In genomic region chr4:1345905-1346780, GRCh38 we compare ENCODE assay signal across 8 cellular contexts. TPM values are rescaled to one million over a fixed set of nuclear protein-coding genes. Genes with fewer than 3 reads are reported as not detected.
A peak's percentile ranks its signal among the peaks of the same experiment; 100 is the strongest.
DNase-seq lines count a peak whose midpoint lies in the region; ATAC-seq, FAIRE-seq and TF ChIP-seq lines count a peak whose summit lies in the region.

No MANE protein-coding gene starts in this region.

- H3K4me1 Mint-ChIP-seq in brain, result peaks cover 53% of the 10 kb centered on the region

- no peaks in the 10 kb centered on the region for H4K20me1 ChIP-seq in smooth muscle cell (ENCODE audit: low read depth)

- DNase-seq in D721Med (ENCODE audit: insufficient read length, low spot score) (no peak), HPDE6-E6E7 (ENCODE audit: extremely low spot score) (peak; percentile 25), T-helper 2 cell (peak in 4 of 5 experiments; percentile 21 to 74 (median 33)), iPS-NIHi7 (ENCODE audit: extremely low spot score) (peak; percentile 76), smooth muscle cell (lab: John Stamatoyannopoulos, UW; ENCODE audit: unreplicated experiment) (peak; percentile 41), NCI-H510A (lab: John Stamatoyannopoulos, UW) (no peak)

- peak overlapping the region; percentile 89 for H3K4me3 ChIP-seq in smooth muscle cell

- H3K9ac ChIP-seq in smooth muscle cell (ENCODE audit: low read depth), result peak overlapping the region; percentile 78

- no peaks in the 10 kb centered on the region for H3K36me3 ChIP-seq in smooth muscle cell (ENCODE audit: low read depth)

- H3K4me1 ChIP-seq in smooth muscle cell (ENCODE audit: low read depth), result peaks cover 8% of the 10 kb centered on the region

- H3K9me3 ChIP-seq in smooth muscle cell (replicated peaks; ENCODE audit: low read depth), result no peaks in the 10 kb centered on the region

- peak; percentile 24 for ATAC-seq in GM19351 (IDR thresholded peaks at IDR 0.05; ENCODE audit: unreplicated experiment)

- peaks cover 5% of the 10 kb centered on the region for H3F3A ChIP-seq in smooth muscle cell (ENCODE audit: low read depth)

- peak overlapping the region; percentile 96 to 99 (median 99) for H3K27ac Mint-ChIP-seq in brain

- peak overlapping the region; percentile 93 for H3K4me2 ChIP-seq in smooth muscle cell

- H3K79me2 ChIP-seq in smooth muscle cell (ENCODE audit: low read depth), result peaks cover 23% of the 10 kb centered on the region

- no peaks in the 10 kb centered on the region for H3K27me3 ChIP-seq in smooth muscle cell (ENCODE audit: low read depth)

- peak overlapping the region; percentile 91 to 99 (median 94) for H3K4me3 Mint-ChIP-seq in brain

- TF ChIP-seq CTCF in D721Med (IDR thresholded peaks at IDR 0.05; ENCODE audit: insufficient read depth, missing control alignments) (peak; percentile 30), brain (conservative IDR thresholded peaks at IDR 0.05) (peak; percentile 29), smooth muscle cell (IDR thresholded peaks at IDR 0.05; ENCODE audit: borderline replicate concordance, insufficient read depth, poor library complexity, severe bottlenecking) (no peak)

- H3K27me3 Mint-ChIP-seq in brain, result peaks cover 5% of the 10 kb centered on the region

- H3K27ac ChIP-seq in smooth muscle cell (ENCODE audit: low read depth), result peak overlapping the region; percentile 64

- FAIRE-seq in D721Med (lab: Jason Lieb, UNC), result no peak

- peak overlapping the region; percentile 57 for H2AFZ ChIP-seq in smooth muscle cell (ENCODE audit: low read depth)

- 2% methylated on average over 39 of the region's 76 CpGs for WGBS in smooth muscle cell (ENCODE audit: low lambda C conversion rate)

- H3K9me3 Mint-ChIP-seq in brain, result no peaks in the 10 kb centered on the region

- peaks cover 51% of the 10 kb centered on the region for H3K36me3 Mint-ChIP-seq in brain

RNA-seq across cellular contexts. Expression of gene UVSSA, which starts 0.9 kb away (rescaled TPM):
- 2.7 TPM for polyA plus RNA-seq in brain (ENCODE audit: insufficient read depth, low read depth, low replicate concordance)
- total RNA-seq in smooth muscle cell, result 6.6 and 9.0 TPM in 2 replicates
- 13.0 and 14.9 TPM in 2 replicates for polyA plus RNA-seq in smooth muscle cell

RNA-seq across cellular contexts. Expression of gene MAEA, which starts 56.5 kb away (rescaled TPM):
- polyA plus RNA-seq in brain (ENCODE audit: insufficient read depth, low read depth, low replicate concordance) (70.7 TPM), smooth muscle cell (48.0 and 60.9 TPM in 2 replicates)
- total RNA-seq in smooth muscle cell, result 40.8 and 48.2 TPM in 2 replicates

Comparison
In these comparisons a context has a peak if more than half of its experiments do, and no peak if none do; other contexts are left out.
1. DNase-seq: peak in HPDE6-E6E7 (single experiment), T-helper 2 cell (4 of 5), iPS-NIHi7 (single experiment) and smooth muscle cell (single experiment); none in D721Med (single experiment) and NCI-H510A (single experiment).